ENCODE assay signal across 2 cellular contexts in genomic region chr20:37257993-37258392, GRCh38.
TF ChIP-seq lines count a peak whose summit lies in the region.

No MANE protein-coding gene starts in this region.

TF ChIP-seq in GM23338, 12 proteins besides CTCF, POLR2A, EP300 and RAD21:
- TF ChIP-seq ZNF331 (CRISPR knock-in tag; IDR thresholded peaks at IDR 0.05; ENCODE audit: low read depth) (no peak), EZH2 (IDR thresholded peaks at IDR 0.05; ENCODE audit: low read depth, unreplicated experiment) (no peak), JUNB (IDR thresholded peaks at IDR 0.05; ENCODE audit: unreplicated experiment) (no peak), EZH2phosphoT487 (IDR thresholded peaks at IDR 0.05; ENCODE audit: unreplicated experiment) (no peak), ZNF114 (CRISPR knock-in tag; IDR thresholded peaks at IDR 0.05) (no peak), POLR2AphosphoS5 (IDR thresholded peaks at IDR 0.05; ENCODE audit: low read depth) (no peak), STAT1 (IDR thresholded peaks at IDR 0.05; ENCODE audit: unreplicated experiment) (no peak), CREB1 (CRISPR knock-in tag; IDR thresholded peaks at IDR 0.05; ENCODE audit: low read depth) (no peak), NANOG (IDR thresholded peaks at IDR 0.05; ENCODE audit: borderline replicate concordance) (no peak), ZNF462 (CRISPR knock-in tag; IDR thresholded peaks at IDR 0.05) (no peak)
- TF ChIP-seq, protein P1, sequence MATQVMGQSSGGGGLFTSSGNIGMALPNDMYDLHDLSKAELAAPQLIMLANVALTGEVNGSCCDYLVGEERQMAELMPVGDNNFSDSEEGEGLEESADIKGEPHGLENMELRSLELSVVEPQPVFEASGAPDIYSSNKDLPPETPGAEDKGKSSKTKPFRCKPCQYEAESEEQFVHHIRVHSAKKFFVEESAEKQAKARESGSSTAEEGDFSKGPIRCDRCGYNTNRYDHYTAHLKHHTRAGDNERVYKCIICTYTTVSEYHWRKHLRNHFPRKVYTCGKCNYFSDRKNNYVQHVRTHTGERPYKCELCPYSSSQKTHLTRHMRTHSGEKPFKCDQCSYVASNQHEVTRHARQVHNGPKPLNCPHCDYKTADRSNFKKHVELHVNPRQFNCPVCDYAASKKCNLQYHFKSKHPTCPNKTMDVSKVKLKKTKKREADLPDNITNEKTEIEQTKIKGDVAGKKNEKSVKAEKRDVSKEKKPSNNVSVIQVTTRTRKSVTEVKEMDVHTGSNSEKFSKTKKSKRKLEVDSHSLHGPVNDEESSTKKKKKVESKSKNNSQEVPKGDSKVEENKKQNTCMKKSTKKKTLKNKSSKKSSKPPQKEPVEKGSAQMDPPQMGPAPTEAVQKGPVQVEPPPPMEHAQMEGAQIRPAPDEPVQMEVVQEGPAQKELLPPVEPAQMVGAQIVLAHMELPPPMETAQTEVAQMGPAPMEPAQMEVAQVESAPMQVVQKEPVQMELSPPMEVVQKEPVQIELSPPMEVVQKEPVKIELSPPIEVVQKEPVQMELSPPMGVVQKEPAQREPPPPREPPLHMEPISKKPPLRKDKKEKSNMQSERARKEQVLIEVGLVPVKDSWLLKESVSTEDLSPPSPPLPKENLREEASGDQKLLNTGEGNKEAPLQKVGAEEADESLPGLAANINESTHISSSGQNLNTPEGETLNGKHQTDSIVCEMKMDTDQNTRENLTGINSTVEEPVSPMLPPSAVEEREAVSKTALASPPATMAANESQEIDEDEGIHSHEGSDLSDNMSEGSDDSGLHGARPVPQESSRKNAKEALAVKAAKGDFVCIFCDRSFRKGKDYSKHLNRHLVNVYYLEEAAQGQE (IDR thresholded peaks at IDR 0.05; ENCODE audit: unreplicated experiment), result no peak
- TF ChIP-seq, protein P2, sequence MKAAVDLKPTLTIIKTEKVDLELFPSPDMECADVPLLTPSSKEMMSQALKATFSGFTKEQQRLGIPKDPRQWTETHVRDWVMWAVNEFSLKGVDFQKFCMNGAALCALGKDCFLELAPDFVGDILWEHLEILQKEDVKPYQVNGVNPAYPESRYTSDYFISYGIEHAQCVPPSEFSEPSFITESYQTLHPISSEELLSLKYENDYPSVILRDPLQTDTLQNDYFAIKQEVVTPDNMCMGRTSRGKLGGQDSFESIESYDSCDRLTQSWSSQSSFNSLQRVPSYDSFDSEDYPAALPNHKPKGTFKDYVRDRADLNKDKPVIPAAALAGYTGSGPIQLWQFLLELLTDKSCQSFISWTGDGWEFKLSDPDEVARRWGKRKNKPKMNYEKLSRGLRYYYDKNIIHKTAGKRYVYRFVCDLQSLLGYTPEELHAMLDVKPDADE (IDR thresholded peaks at IDR 0.05), result no peak

TF ChIP-seq in HepG2, 621 proteins besides CTCF, POLR2A, EP300 and RAD21:
- no peak for TF ChIP-seq KDM2A (CRISPR knock-in tag; IDR thresholded peaks at IDR 0.05; ENCODE audit: borderline replicate concordance, low read depth)
- TF ChIP-seq ZNF296 (CRISPR knock-in tag; conservative IDR thresholded peaks at IDR 0.05), result 0 out of 2 replicates have a peak, but pooled peaks have one; percentile 43
- peak; percentile 21 for TF ChIP-seq STAG1 (CRISPR knock-in tag; IDR thresholded peaks at IDR 0.05)
TF ChIP-seq in HepG2: peak in this region for 2.
